In genomic region chr14:41362134-41362533, GRCh38 we compare ENCODE assay signal across 1 cellular context.
TF ChIP-seq lines count a peak whose summit lies in the region.

No MANE protein-coding gene starts in this region.

TF ChIP-seq in H1, 55 proteins besides CTCF, POLR2A, EP300 and RAD21 (continued from another document):
- TF ChIP-seq KDM5A (IDR thresholded peaks at IDR 0.05; ENCODE audit: low read length) (no peak), CTBP2 (IDR thresholded peaks at IDR 0.05; ENCODE audit: borderline replicate concordance, insufficient read depth, insufficient read length, low read length) (no peak), MAX (IDR thresholded peaks at IDR 0.05) (peak; percentile 43; the same call in 1 of the 2 replicates), USF2 (IDR thresholded peaks at IDR 0.05; ENCODE audit: low read length) (peak; percentile 70), SIX5 (IDR thresholded peaks at IDR 0.05; ENCODE audit: low read depth, low read length) (peak; percentile 66), CREB1 (IDR thresholded peaks at IDR 0.05) (no peak), BACH1 (IDR thresholded peaks at IDR 0.05; ENCODE audit: low read length) (no peak)
